ENCODE assay signal across 29 cellular contexts in the genomic region with DNA sequence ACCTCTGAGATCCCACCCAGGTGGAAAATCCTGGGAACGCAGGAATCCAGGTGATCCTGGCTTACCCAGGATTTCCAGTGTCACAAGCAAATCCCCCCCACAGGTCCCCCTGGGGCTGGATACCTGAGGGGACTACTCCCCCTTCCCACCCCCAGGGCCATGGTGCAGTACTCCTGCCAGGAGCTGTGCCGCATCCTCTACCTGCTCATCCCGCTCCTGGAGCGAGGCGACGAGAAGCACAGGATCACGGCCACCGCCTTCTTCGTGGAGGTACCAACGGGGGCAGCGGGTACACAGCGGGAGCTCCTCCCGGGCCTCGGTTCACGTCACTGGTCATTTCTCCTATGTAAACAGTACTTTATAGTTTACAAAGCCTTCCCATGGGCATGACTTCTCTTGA. TPM values are rescaled to one million over a fixed set of nuclear protein-coding genes. Genes with fewer than 3 reads are reported as not detected.
"Had no signal": no experiment of that assay in that cellular context is flagged by ENCODE, and none has a peak within 500 bp of the region (broad histone marks: within the 10 kb centered on the region; RNA-seq: fewer than 3 reads in every experiment).

No MANE protein-coding gene starts in this region.

- H3K9me3 ChIP-seq: lower lobe of right lung, ovary, right atrium auricular region, right lobe of liver, tibial nerve, uterus had no signal

- H3K4me3 ChIP-seq: lower lobe of right lung, neural progenitor cell, ovary, right atrium auricular region, right lobe of liver, smooth muscle cell, tibial nerve, uterus had no signal

- ATAC-seq: left cardiac atrium; left lobe of liver; left ventricle myocardium superior; lower lobe of right lung; natural killer cell; right lobe of liver; stimulated activated memory B cell treated with anti-CD40 and anti-IgM and Interleukin-4, amounts not matched to agents 10 μg/mL and 1 μg/mL and 100 μg/mL, for 72 hours; stimulated activated naive CD8-positive, alpha-beta T cell treated with anti-CD3 and anti-CD28 coated beads, Interleukin-15, amount 100 ng/mL, for 72 hours had no signal

- DNase-seq: hippocampal formation; kidney glomerular epithelial cell; left cardiac atrium; left ventricle myocardium superior; lower lobe of right lung; mammary epithelial cell; mesenchymal stem cell; naive B cell; natural killer cell; nephron progenitor cell; ovary; right lobe of liver; stimulated activated CD4-positive, alpha-beta T cell treated with anti-CD3 and anti-CD28 coated beads, Interleukin-1b, Interleukin-23, amount 100 ng/mL, for 48 hours; stimulated activated CD4-positive, alpha-beta T cell treated with anti-CD3 and anti-CD28 coated beads, Interleukin-2, amount 100 ng/mL, for 48 hours; stimulated activated CD4-positive, alpha-beta T cell treated with anti-CD3 and anti-CD28 coated beads, Interleukin-4, amount 100 ng/mL, for 4 hours; stimulated activated CD8-positive, alpha-beta memory T cell treated with anti-CD3 and anti-CD28 coated beads, Interleukin-4, amount 100 ng/mL, for 48 hours; stimulated activated naive CD4-positive, alpha-beta T cell treated with Interleukin-2 at 50 U/mL for 16 hours; stimulated activated naive CD8-positive, alpha-beta T cell treated with anti-CD3 and anti-CD28 coated beads, Interleukin-15, amount 100 ng/mL, for 72 hours; substantia nigra; uterus had no signal

- H3K27me3 ChIP-seq: neural progenitor cell, ovary, right atrium auricular region, right lobe of liver, tibial nerve, uterus had no signal

- H3K36me3 ChIP-seq: lower lobe of right lung, neural progenitor cell, ovary, right atrium auricular region, right lobe of liver, tibial nerve, uterus had no signal

- H3K4me1 ChIP-seq: lower lobe of right lung, neural progenitor cell, right atrium auricular region, right lobe of liver, tibial nerve, uterus had no signal

- H3K27ac ChIP-seq: lower lobe of right lung, neural progenitor cell, ovary, right atrium auricular region, right lobe of liver, tibial nerve, uterus had no signal

RNA-seq across cellular contexts. Expression of a gene that starts 53.6 kb away (rescaled TPM):
- total RNA-seq: pulmonary artery endothelial cell, renal cortical epithelial cell had no signal
- polyA plus RNA-seq: keratinocyte, mammary epithelial cell had no signal
